13 cellular contexts compared by ENCODE assay signal in the genomic region with DNA sequence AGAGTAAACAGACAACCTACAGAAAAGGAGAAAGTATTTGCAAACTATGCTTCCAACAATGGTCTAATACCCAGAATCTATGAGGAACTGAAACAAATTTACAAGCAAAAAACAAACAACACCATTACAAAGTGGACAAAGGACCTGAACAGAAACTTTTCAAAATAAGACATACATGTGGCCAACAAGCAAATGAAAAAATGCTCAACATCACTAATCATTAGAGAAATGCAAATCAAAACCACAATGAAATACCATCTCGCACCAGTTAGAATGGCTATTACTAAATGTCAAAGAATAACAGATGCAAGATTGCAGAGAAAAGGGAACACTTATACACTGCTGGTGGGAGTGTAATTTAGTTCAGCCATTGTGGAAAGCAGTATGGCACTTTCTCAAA.
A peak's percentile ranks its signal among the peaks of the same experiment; 100 is the strongest.
DNase-seq lines count a peak whose midpoint lies in the region; ATAC-seq, FAIRE-seq and TF ChIP-seq lines count a peak whose summit lies in the region.
"Had no signal": no experiment of that assay in that cellular context is flagged by ENCODE, and none has a peak within 500 bp of the region (broad histone marks: within the 10 kb centered on the region; RNA-seq: fewer than 3 reads in every experiment).

No MANE protein-coding gene starts in this region.

- intact Hi-C loops in gastrocnemius medialis (cut with DNase I; ENCODE audit: low total_unique reads): no loop called here

- FAIRE-seq in GM12891 (lab: Jason Lieb, UNC): peak; percentile 33
- FAIRE-seq: frontal cortex had no signal

- H3K27ac ChIP-seq in gastrocnemius medialis: no peak overlapping the region
- H3K27ac ChIP-seq: tibial artery had no signal

- no peaks in the 10 kb centered on the region for H3K36me3 ChIP-seq in gastrocnemius medialis
- H3K36me3 ChIP-seq: tibial artery had no signal

- TF ChIP-seq POLR2A in GM12891 (IDR thresholded peaks at IDR 0.05; ENCODE audit: low read depth, low read length) (no peak), gastrocnemius medialis (IDR thresholded peaks at IDR 0.05) (no peak)

- H3K4me1 ChIP-seq in gastrocnemius medialis: no peaks in the 10 kb centered on the region
- H3K4me1 ChIP-seq: Caco-2, tibial artery had no signal

- H3K9me3 ChIP-seq in gastrocnemius medialis: no peaks in the 10 kb centered on the region
- H3K9me3 ChIP-seq: Caco-2, tibial artery had no signal

- in situ Hi-C loops in gastrocnemius medialis (cut with MboI; ENCODE audit: low sequenced_read_pairs in 4 of 4): no loop called here

- ATAC-seq in GM19397 (IDR thresholded peaks at IDR 0.05; ENCODE audit: unreplicated experiment): peak; percentile 87
- ATAC-seq in HG02642 (IDR thresholded peaks at IDR 0.05; ENCODE audit: poor library complexity, unreplicated experiment): peak; percentile 78
- ATAC-seq in HG03196 (IDR thresholded peaks at IDR 0.05; ENCODE audit: unreplicated experiment): peak; percentile 87
- no peak for ATAC-seq in gastrocnemius medialis

- no peak overlapping the region for H3K4me3 ChIP-seq in gastrocnemius medialis
- H3K4me3 ChIP-seq: tibial artery had no signal

- DNase-seq in GM12891 (ENCODE audit: insufficient read length, low spot score) (no peak), GM19238 (ENCODE audit: insufficient read length, low spot score) (no peak), gastrocnemius medialis (no peak), NCI-H1092 treated with DMSO at 0.1 percent for 48 hours (lab: John Stamatoyannopoulos, UW) (no peak), middle frontal gyrus (ENCODE audit: extremely low spot score, low spot score) (no peak)
- DNase-seq: activated CD4-positive, alpha-beta T cell treated with anti-CD3 and anti-CD28 coated beads for 48 hours; Caco-2; effector CD4-positive, alpha-beta T cell; tibial artery had no signal

- TF ChIP-seq CTCF in gastrocnemius medialis (IDR thresholded peaks at IDR 0.05 in 4 of 5, conservative IDR thresholded peaks at IDR 0.05 in 1 of 5): no peak

- H3K27me3 ChIP-seq in gastrocnemius medialis: no peaks in the 10 kb centered on the region
- H3K27me3 ChIP-seq: tibial artery had no signal

TF ChIP-seq in GM12891, 5 proteins besides CTCF, POLR2A, EP300 and RAD21:
- TF ChIP-seq TAF1 (IDR thresholded peaks at IDR 0.05; ENCODE audit: low read depth, low read length): no peak
- TF ChIP-seq SPI1 (IDR thresholded peaks at IDR 0.05; ENCODE audit: low read depth, low read length): peak; percentile 87

Comparison
In these comparisons a context has a peak if more than half of its experiments do, and no peak if none do; other contexts are left out.
1. ATAC-seq: peak in GM19397 (single experiment), HG02642 (single experiment) and HG03196 (single experiment); none in gastrocnemius medialis (0 of 2).